Comparison of ENCODE assay signal across 16 cellular contexts in genomic region chr14:30125322-30125944, GRCh38.
"Had no signal": no experiment of that assay in that cellular context is flagged by ENCODE, and none has a peak within 500 bp of the region (broad histone marks: within the 10 kb centered on the region; RNA-seq: fewer than 3 reads in every experiment).

No MANE protein-coding gene starts in this region.

- H3K4me3 ChIP-seq: cardiac muscle cell, gastroesophageal sphincter, lower lobe of right lung, stomach, testis, upper lobe of right lung had no signal

- H3K27me3 ChIP-seq: cardiac muscle cell, gastroesophageal sphincter, stomach, testis, upper lobe of right lung had no signal

- H3K27ac ChIP-seq: cardiac muscle cell, gastroesophageal sphincter, lower lobe of right lung, stomach, testis, upper lobe of right lung had no signal

- ATAC-seq: activated CD4-positive, alpha-beta T cell treated with anti-CD3 and anti-CD28 coated beads for 36 hours; activated CD8-positive, alpha-beta memory T cell treated with anti-CD3 and anti-CD28 coated beads, Interleukin-2, amount 10 ng/mL, durations not matched to agents 7 days and 5 days; activated naive CD8-positive, alpha-beta T cell treated with anti-CD3 and anti-CD28 coated beads, Interleukin-2, amount 50 U/mL, for 24 hours; gastroesophageal sphincter; lower lobe of right lung; upper lobe of right lung had no signal

- H3K4me1 ChIP-seq: gastroesophageal sphincter, lower lobe of right lung, testis, upper lobe of right lung had no signal

- DNase-seq: activated CD4-positive, alpha-beta memory T cell treated with anti-CD3 and anti-CD28 coated beads for 36 hours; activated CD4-positive, alpha-beta T cell treated with anti-CD3 and anti-CD28 coated beads for 36 hours; activated CD8-positive, alpha-beta memory T cell treated with anti-CD3 and anti-CD28 coated beads, Interleukin-2, amount 10 ng/mL, durations not matched to agents 7 days and 5 days; activated naive CD4-positive, alpha-beta T cell treated with anti-CD3 and anti-CD28 coated beads for 36 hours; activated naive CD8-positive, alpha-beta T cell treated with anti-CD3 and anti-CD28 coated beads, Interleukin-2, amount 50 U/mL, for 24 hours; activated T-cell treated with anti-CD3 and anti-CD28 coated beads, Interleukin-2, amount 50 U/mL, for 1 hour; erythroblast; left cardiac atrium; lower lobe of right lung; stimulated activated CD4-positive, alpha-beta T cell treated with anti-CD3 and anti-CD28 coated beads, Interleukin-12 subunit alpha, Interleukin-12 subunit beta, amount 100 ng/mL, for 4 hours; stimulated activated CD4-positive, alpha-beta T cell treated with anti-CD3 and anti-CD28 coated beads, Interleukin-2, amount 100 ng/mL, for 24 hours; stomach; testis; upper lobe of right lung had no signal

- H3K36me3 ChIP-seq: cardiac muscle cell, gastroesophageal sphincter, lower lobe of right lung, stomach, upper lobe of right lung had no signal

- H3K9me3 ChIP-seq: gastroesophageal sphincter, lower lobe of right lung, stomach, testis, upper lobe of right lung had no signal
